Comparison of ENCODE assay signal across 8 cellular contexts in the genomic region with DNA sequence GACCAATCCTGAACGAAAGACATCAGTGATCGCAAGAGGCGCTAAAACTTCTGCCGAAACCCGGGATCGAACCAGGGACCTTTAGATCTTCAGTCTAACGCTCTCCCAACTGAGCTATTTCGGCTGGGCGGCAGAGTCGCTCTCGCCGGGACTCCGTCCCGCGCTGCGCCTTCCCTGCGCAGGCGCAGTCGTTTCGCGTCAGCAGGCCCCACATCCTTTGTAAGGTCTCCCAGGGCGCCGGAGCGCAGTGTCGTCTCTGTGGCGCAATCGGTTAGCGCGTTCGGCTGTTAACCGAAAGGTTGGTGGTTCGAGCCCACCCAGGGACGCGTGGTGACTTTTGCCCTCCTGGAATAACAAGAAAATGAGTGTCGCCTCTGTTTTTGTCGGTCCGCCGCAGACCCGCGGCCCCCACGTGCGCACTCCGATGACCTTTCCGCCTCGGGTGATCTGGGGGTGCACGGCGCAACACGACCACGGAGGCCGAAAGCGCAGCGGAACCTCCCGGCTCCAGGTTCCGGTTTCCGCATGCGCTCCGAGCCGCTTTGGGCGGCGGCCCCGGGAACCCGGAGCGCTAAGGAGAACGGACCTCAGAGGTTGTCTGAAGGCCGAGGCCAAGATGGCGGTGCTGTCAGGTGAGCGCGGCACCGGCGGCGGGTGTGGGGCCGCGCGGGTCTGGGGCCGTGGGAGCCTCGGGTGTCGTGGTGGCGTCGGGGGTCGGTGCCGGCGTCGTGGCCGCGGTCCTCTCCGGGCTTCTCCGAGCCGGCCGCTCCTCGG. TPM values are rescaled to one million over a fixed set of nuclear protein-coding genes. Genes with fewer than 3 reads are reported as not detected.
DNase-seq lines count a peak whose midpoint lies in the region; ATAC-seq lines count a peak whose summit lies in the region.

A gene (plus strand): TSS at position 597 of the 774 bp plus-strand sequence. CDS start 20 bp downstream, at position 617.

- peaks cover 18% of the 10 kb centered on the region for H3K36me3 Mint-ChIP-seq in activated CD8-positive, alpha-beta T cell treated with anti-CD3 and anti-CD28 coated beads, Interleukin-2, amount 10 ng/mL, durations not matched to agents 7 days and 5 days (ENCODE audit: low read depth)

- DNase-seq in COLO668 (lab: John Stamatoyannopoulos, UW; ENCODE audit: unreplicated experiment) = peak; percentile 90
- peak; percentile 53 for DNase-seq in HS-5 (ENCODE audit: low read depth)
- DNase-seq in NK-92 (lab: John Stamatoyannopoulos, UW; ENCODE audit: unreplicated experiment) = peak; percentile 44
- peak; percentile 92 for DNase-seq in activated CD8-positive, alpha-beta T cell treated with anti-CD3 and anti-CD28 coated beads, Interleukin-2, amount 10 ng/mL, durations not matched to agents 7 days and 5 days
- DNase-seq in effector CD4-positive, alpha-beta T cell = peak; percentile 89
- peak; percentile 94 for DNase-seq in lung microvascular endothelial cell (ENCODE audit: low read depth in 2 of 2)
- DNase-seq in stimulated activated CD4-positive, alpha-beta T cell treated with anti-CD3 and anti-CD28 coated beads, TNF-alpha, amount 100 ng/mL, for 48 hours (ENCODE audit: low read depth in 3 of 3) = peak; percentile 82 to 90 (median 83)

- H3K27me3 Mint-ChIP-seq in activated CD8-positive, alpha-beta T cell treated with anti-CD3 and anti-CD28 coated beads, Interleukin-2, amount 10 ng/mL, durations not matched to agents 7 days and 5 days (ENCODE audit: low read depth) = peaks cover 3% of the 10 kb centered on the region

- no peaks in the 10 kb centered on the region for H3K9me3 Mint-ChIP-seq in activated CD8-positive, alpha-beta T cell treated with anti-CD3 and anti-CD28 coated beads, Interleukin-2, amount 10 ng/mL, durations not matched to agents 7 days and 5 days (ENCODE audit: insufficient read depth)

- H3K4me1 Mint-ChIP-seq in activated CD8-positive, alpha-beta T cell treated with anti-CD3 and anti-CD28 coated beads, Interleukin-2, amount 10 ng/mL, durations not matched to agents 7 days and 5 days (ENCODE audit: low read depth) = peaks cover 22% of the 10 kb centered on the region

- ATAC-seq in GM19468 (IDR thresholded peaks at IDR 0.05; ENCODE audit: extremely low read depth, unreplicated experiment) = peak; percentile 54
- peak; percentile 88 for ATAC-seq in activated CD8-positive, alpha-beta T cell treated with anti-CD3 and anti-CD28 coated beads, Interleukin-2, amount 10 ng/mL, durations not matched to agents 7 days and 5 days

- CTCF ChIA-PET in activated CD8-positive, alpha-beta T cell treated with anti-CD3 and anti-CD28 coated beads, Interleukin-2, amount 10 ng/mL, durations not matched to agents 7 days and 5 days (lab: Charles Lee) = interaction anchor here (0.6 to 2.2 kb wide), 6 partner anchors 10 to 108 kb away, joined by 3 to 7 read pairs (median 4); a partner anchor contains a TSS

- POLR2A ChIA-PET in activated CD8-positive, alpha-beta T cell treated with anti-CD3 and anti-CD28 coated beads, Interleukin-2, amount 10 ng/mL, durations not matched to agents 7 days and 5 days (lab: Charles Lee) = interaction anchor here (0.7 to 1.5 kb wide), 6 partner anchors 11 to 115 kb away, joined by 3 to 6 read pairs (median 4); a partner anchor contains a TSS

- peak within 1 kb of the TSS; percentile 89 for H3K4me3 Mint-ChIP-seq in activated CD8-positive, alpha-beta T cell treated with anti-CD3 and anti-CD28 coated beads, Interleukin-2, amount 10 ng/mL, durations not matched to agents 7 days and 5 days

- H3K27ac Mint-ChIP-seq in activated CD8-positive, alpha-beta T cell treated with anti-CD3 and anti-CD28 coated beads, Interleukin-2, amount 10 ng/mL, durations not matched to agents 7 days and 5 days = peak within 1 kb of the TSS; percentile 98

RNA-seq across cellular contexts. Expression of the gene that starts here (rescaled TPM):
- 100 to 1,000 TPM; 122 to 127 TPM for total RNA-seq in activated CD8-positive, alpha-beta T cell treated with anti-CD3 and anti-CD28 coated beads, Interleukin-2, amount 10 ng/mL, durations not matched to agents 7 days and 5 days
- total RNA-seq in lung microvascular endothelial cell = 64.9 and 110 TPM in 2 replicates

Comparison
In these comparisons a context has a peak if more than half of its experiments do, and no peak if none do; other contexts are left out.
1. Peak in every context shown above with its lines: DNase-seq and ATAC-seq.
2. DNase-seq: peak in every context shown above with its lines; median percentile 94 in lung microvascular endothelial cell; 92 in activated CD8-positive, alpha-beta T cell treated with anti-CD3 and anti-CD28 coated beads, Interleukin-2, amount 10 ng/mL, durations not matched to agents 7 days and 5 days; 90 in COLO668; 89 in effector CD4-positive, alpha-beta T cell; 83 in stimulated activated CD4-positive, alpha-beta T cell treated with anti-CD3 and anti-CD28 coated beads, TNF-alpha, amount 100 ng/mL, for 48 hours; 53 in HS-5; 44 in NK-92.